ENCODE assay signal across 22 cellular contexts in genomic region chr22:46368871-46369715, GRCh38. TPM values are rescaled to one million over a fixed set of nuclear protein-coding genes. Genes with fewer than 3 reads are reported as not detected.
DNase-seq lines count a peak whose midpoint lies in the region; ATAC-seq and TF ChIP-seq lines count a peak whose summit lies in the region.
"Had no signal": no experiment of that assay in that cellular context is flagged by ENCODE, and none has a peak within 500 bp of the region (broad histone marks: within the 10 kb centered on the region; RNA-seq: fewer than 3 reads in every experiment).

No MANE protein-coding gene starts in this region.

- intact Hi-C loops in right cardiac atrium (cut with DNase I) = loop anchor here in 3 of 4 donors (5.0 kb wide), 1 partner anchor 173 kb away; no protein-coding TSS in a partner anchor
- intact Hi-C loops in Right ventricle myocardium superior (cut with DNase I) = no loop called here
- intact Hi-C loops in right lobe of liver (cut with DNase I) = no loop called here
- intact Hi-C loops in transverse colon (cut with DNase I; ENCODE audit: low total_unique reads) = no loop called here
- intact Hi-C loops in MCF 10A (cut with micrococcal nuclease) = no loop called here

- POLR2A ChIA-PET in MCF 10A (lab: Yijun Ruan, JAX) = interaction anchor here (0.7 to 2.8 kb wide), 3 partner anchors 18 to 173 kb away, joined by 3 to 21 read pairs (median 3); no protein-coding TSS in a partner anchor

- H3K27ac Mint-ChIP-seq in central memory CD8-positive, alpha-beta T cell (ENCODE audit: low read depth) = peak overlapping the region; percentile 91
- no peak overlapping the region for H3K27ac Mint-ChIP-seq in MCF 10A (ENCODE audit: low read depth, unreplicated experiment)
- H3K27ac Mint-ChIP-seq: HFFc6 had no signal

- H3K4me3 ChIP-seq in right cardiac atrium (ENCODE audit: low read length) = no peak overlapping the region
- no peak overlapping the region for H3K4me3 ChIP-seq in right lobe of liver
- no peak overlapping the region for H3K4me3 ChIP-seq in transverse colon
- H3K4me3 ChIP-seq: HAP-1 had no signal

- WGBS in right cardiac atrium = 81% methylated on average over 31 of the region's 31 CpGs
- WGBS in right lobe of liver (ENCODE audit: insufficient coverage, low coverage, low lambda C conversion rate, missing lambda C conversion rate) = 68% methylated on average over 9 of the region's 31 CpGs
- WGBS in transverse colon (ENCODE audit: low coverage in 1 of 2), 2 donors = 87% methylated on average over 31 of the region's 31 CpGs; no CpG with 5 or more reads in 1 of the 2 donors

- in situ Hi-C loops in transverse colon (cut with MboI; ENCODE audit: low pct_ligation_motif_present in 1 of 4, low pct_unique_long_range_greater_than_20kb in 1 of 4, low sequenced_read_pairs in 3 of 4) = loop anchor here in 1 of 4 donors (10.0 kb wide), 1 partner anchor 176 kb away; no protein-coding TSS in a partner anchor

- TF ChIP-seq CTCF in right lobe of liver (IDR thresholded peaks at IDR 0.05) (no peak), transverse colon (IDR thresholded peaks at IDR 0.05) (no peak), MCF 10A (IDR thresholded peaks at IDR 0.05; ENCODE audit: unreplicated experiment) (no peak)

- no peaks in the 10 kb centered on the region for H3K27me3 Mint-ChIP-seq in central memory CD8-positive, alpha-beta T cell
- H3K27me3 Mint-ChIP-seq in MCF 10A (ENCODE audit: insufficient read depth, unreplicated experiment) = no peaks in the 10 kb centered on the region

- ATAC-seq in right cardiac atrium (no peak), Right ventricle myocardium superior (ENCODE audit: poor library complexity) (no peak), right lobe of liver (peak; percentile 3 to 49 (median 32)), GM19351 (IDR thresholded peaks at IDR 0.05; ENCODE audit: unreplicated experiment) (no peak)
- no peak for ATAC-seq in central memory CD8-positive, alpha-beta T cell (replicated peaks; ENCODE audit: extremely low read depth, poor library complexity, severe bottlenecking)

- CTCF ChIA-PET in MCF 10A (lab: Yijun Ruan, JAX) = interaction anchor here (0.6 to 4.4 kb wide), 10 partner anchors 13 to 726 kb away, joined by 3 to 87 read pairs (median 4); no protein-coding TSS in a partner anchor

- H3K9me3 ChIP-seq in right cardiac atrium (ENCODE audit: control insufficient read depth, low read length) = no peaks in the 10 kb centered on the region
- H3K9me3 ChIP-seq in right lobe of liver = no peaks in the 10 kb centered on the region
- H3K9me3 ChIP-seq in transverse colon = no peaks in the 10 kb centered on the region
- H3K9me3 ChIP-seq: HAP-1, SK-N-SH had no signal

- H3K4me1 ChIP-seq in right cardiac atrium (ENCODE audit: control insufficient read depth, insufficient read depth, low read length) (no peaks in the 10 kb centered on the region), right lobe of liver (peaks cover 0 to 35% (median 12%) of the 10 kb centered on the region in 4 donors), transverse colon (peaks cover 3 to 24% (median 18%) of the 10 kb centered on the region in 4 donors)
- H3K4me1 ChIP-seq: HAP-1 had no signal

- peaks cover 52% of the 10 kb centered on the region for H3K4me1 Mint-ChIP-seq in central memory CD8-positive, alpha-beta T cell
- H3K4me1 Mint-ChIP-seq in MCF 10A (ENCODE audit: insufficient read depth, unreplicated experiment) = peaks cover 6% of the 10 kb centered on the region

- DNase-seq in right cardiac atrium (peak in 2 of 3 donors; percentile 40 to 44), Right ventricle myocardium superior (no peak), right lobe of liver (peak in 1 of 3 donors; percentile 29), transverse colon (peak; percentile 3), T-helper 9 cell (no peak), MCF 10A (ENCODE audit: unreplicated experiment) (no peak)
- no peak for DNase-seq in central memory CD8-positive, alpha-beta T cell (ENCODE audit: low spot score in 2 of 2)
- DNase-seq: HFFc6, NCI-H1092 treated with DMSO at 0.1 percent for 48 hours, NCI-H1436, NCI-H187, NCI-H2081 treated with DMSO at 0.1 percent for 48 hours, NCI-H2171, NCI-H226, NCI-H510A, NCI-H69, RPMI8226, SK-N-SH, SW 1271 had no signal

- H3K36me3 Mint-ChIP-seq in central memory CD8-positive, alpha-beta T cell (ENCODE audit: insufficient read depth) = peaks cover 5% of the 10 kb centered on the region
- H3K36me3 Mint-ChIP-seq in MCF 10A (ENCODE audit: insufficient read depth, unreplicated experiment) = peaks cover 27% of the 10 kb centered on the region

- no peak overlapping the region for H3K4me3 Mint-ChIP-seq in central memory CD8-positive, alpha-beta T cell
- H3K4me3 Mint-ChIP-seq in MCF 10A (ENCODE audit: unreplicated experiment) = no peak overlapping the region
- H3K4me3 Mint-ChIP-seq: HFFc6 had no signal

- no peak for TF ChIP-seq EP300 in transverse colon (IDR thresholded peaks at IDR 0.05; ENCODE audit: low read depth)

- H3K27ac ChIP-seq in right cardiac atrium (ENCODE audit: low read length) (no peak overlapping the region), right lobe of liver (peak overlapping the region in 2 of 3 donors; percentile 82 to 83), transverse colon (no peak overlapping the region)

- H3K9me3 Mint-ChIP-seq in central memory CD8-positive, alpha-beta T cell = no peaks in the 10 kb centered on the region
- H3K9me3 Mint-ChIP-seq in MCF 10A (ENCODE audit: unreplicated experiment) = no peaks in the 10 kb centered on the region
- H3K9me3 Mint-ChIP-seq: HFFc6, IgD-negative memory B cell had no signal

- no TSS peak for BruUV-seq in MCF 10A (replicated peaks; lab: Mats Ljungman, UMichigan)

- H3K36me3 ChIP-seq in right lobe of liver = peaks cover 0 to 3% (median 0%) of the 10 kb centered on the region in 4 donors
- H3K36me3 ChIP-seq in transverse colon = no peaks in the 10 kb centered on the region

- H3K27me3 ChIP-seq in right cardiac atrium (ENCODE audit: control insufficient read depth, insufficient read depth) (no peaks in the 10 kb centered on the region), right lobe of liver (no peaks in the 10 kb centered on the region), transverse colon (peaks cover 8% of the 10 kb centered on the region)

- TF ChIP-seq POLR2A in right lobe of liver (IDR thresholded peaks at IDR 0.05) (no peak), transverse colon (IDR thresholded peaks at IDR 0.05) (no peak)

RNA-seq across cellular contexts. Expression of gene TRMU, which starts 33.6 kb away (rescaled TPM):
- total RNA-seq in right cardiac atrium = 10 to 100 TPM; 31.5 to 48.7 (median 38.9) TPM
- polyA plus RNA-seq in right cardiac atrium = 40.2 TPM
- total RNA-seq in Right ventricle myocardium superior = 37.7 TPM
- 10 to 100 TPM; 17.2 to 24.2 (median 19.9) TPM for total RNA-seq in right lobe of liver
- total RNA-seq in transverse colon = 10 to 100 TPM; 33.7 to 90.0 (median 38.5) TPM
- 46.6 and 48.7 TPM in 2 replicates for total RNA-seq in MCF 10A (2022)

Comparison
In these comparisons a context has a peak if more than half of its experiments do, and no peak if none do; other contexts are left out.
1. DNase-seq: peak in right cardiac atrium (2 of 3) and transverse colon (single experiment); none in Right ventricle myocardium superior (single experiment), central memory CD8-positive, alpha-beta T cell (0 of 2), T-helper 9 cell (single experiment) and MCF 10A (single experiment).
2. intact Hi-C loops: an anchor here in right cardiac atrium (5.0 kb wide); none called in Right ventricle myocardium superior, right lobe of liver, transverse colon and MCF 10A.
3. ATAC-seq: peak in right lobe of liver (4 of 4); none in right cardiac atrium (0 of 2), Right ventricle myocardium superior (single experiment), central memory CD8-positive, alpha-beta T cell (single experiment) and GM19351 (single experiment).
4. H3K27ac ChIP-seq: peak in right lobe of liver (2 of 3); none in right cardiac atrium (single experiment) and transverse colon (0 of 4).